ENCODE assay signal across 8 cellular contexts in genomic region chr17:17354560-17355357, GRCh38. TPM values are rescaled to one million over a fixed set of nuclear protein-coding genes. Genes with fewer than 3 reads are reported as not detected.
DNase-seq lines count a peak whose midpoint lies in the region; ATAC-seq, FAIRE-seq and TF ChIP-seq lines count a peak whose summit lies in the region.

No MANE protein-coding gene starts in this region.

- H3K27ac Mint-ChIP-seq in activated T-helper 2 cell treated with anti-CD3 and anti-CD28 coated beads, Interferon-gamma antibody, Interleukin-2, Interleukin-4, amounts not matched to agents 10 μg/mL and 5 μg/mL and 100 μg/mL, durations not matched to agents 14 hours and 24 hours and 36 hours, result no peak overlapping the region

- peak overlapping the region; percentile 18; the same call in 1 of the 2 replicates for H2AFZ ChIP-seq in Loucy (ENCODE audit: low read length)

- H3K79me2 ChIP-seq in Loucy (ENCODE audit: insufficient read depth, low read length), result no peaks in the 10 kb centered on the region

- H3K9me2 ChIP-seq in Loucy (replicated peaks; ENCODE audit: low read depth, low read length), result no peaks in the 10 kb centered on the region

- no peak overlapping the region for H3K27ac ChIP-seq in tibial artery

- no peaks in the 10 kb centered on the region for H3K4me1 Mint-ChIP-seq in activated T-helper 2 cell treated with anti-CD3 and anti-CD28 coated beads, Interferon-gamma antibody, Interleukin-2, Interleukin-4, amounts not matched to agents 10 μg/mL and 5 μg/mL and 100 μg/mL, durations not matched to agents 14 hours and 24 hours and 36 hours (ENCODE audit: low read depth)

- H3K4me2 ChIP-seq in Loucy (ENCODE audit: low read depth, low read length, poor library complexity, severe bottlenecking), result no peak overlapping the region

- no peaks in the 10 kb centered on the region for H3K36me3 ChIP-seq in Loucy (ENCODE audit: insufficient read depth, low read length)
- no peaks in the 10 kb centered on the region for H3K36me3 ChIP-seq in tibial artery

- TF ChIP-seq CTCF in D721Med (IDR thresholded peaks at IDR 0.05; ENCODE audit: insufficient read depth, missing control alignments), result peak; percentile 55
- peak; percentile 88 for TF ChIP-seq CTCF in Loucy (conservative IDR thresholded peaks at IDR 0.05; ENCODE audit: low read length)
- TF ChIP-seq CTCF in foreskin fibroblast (IDR thresholded peaks at IDR 0.05; ENCODE audit: low read depth, low read length), result peak; percentile 74
- peak in 2 of 3 donors; percentile 69 to 80 for TF ChIP-seq CTCF in omental fat pad (IDR thresholded peaks at IDR 0.05)
- TF ChIP-seq CTCF in tibial artery (IDR thresholded peaks at IDR 0.05), result peak; percentile 89 to 92

- peaks cover 9% of the 10 kb centered on the region for H3K4me1 ChIP-seq in Loucy (ENCODE audit: insufficient read depth, low read length, poor library complexity, severe bottlenecking)
- peaks cover 0 to 13% (median 5%) of the 10 kb centered on the region in 4 donors for H3K4me1 ChIP-seq in tibial artery

- H3K9me3 ChIP-seq in Loucy (ENCODE audit: insufficient read depth, low read depth, low read length) (peaks cover 2% of the 10 kb centered on the region; the same call in 1 of the 2 replicates), tibial artery (peaks cover 0 to 4% (median 0%) of the 10 kb centered on the region in 3 donors)

- ATAC-seq in omental fat pad (ENCODE audit: low FRiP score), result no peak

- intact Hi-C loops in activated T-helper 2 cell treated with anti-CD3 and anti-CD28 coated beads, Interferon-gamma antibody, Interleukin-2, Interleukin-4, amounts not matched to agents 10 μg/mL and 5 μg/mL and 100 μg/mL, durations not matched to agents 14 hours and 24 hours and 36 hours (cut with micrococcal nuclease), result loop anchor here (1.0 kb wide), 1 partner anchor 142 kb away; the partner anchor contains the start of gene RASD1
- intact Hi-C loops in tibial artery (cut with DNase I; ENCODE audit: low total_unique reads), result loop anchor here (2.0 kb wide), 1 partner anchor 290 kb away; no protein-coding TSS in a partner anchor

- no peak overlapping the region for H3K9ac ChIP-seq in Loucy (ENCODE audit: low read depth, low read length, poor library complexity, severe bottlenecking)

- peaks cover 2% of the 10 kb centered on the region for H3K9me3 Mint-ChIP-seq in activated T-helper 2 cell treated with anti-CD3 and anti-CD28 coated beads, Interferon-gamma antibody, Interleukin-2, Interleukin-4, amounts not matched to agents 10 μg/mL and 5 μg/mL and 100 μg/mL, durations not matched to agents 14 hours and 24 hours and 36 hours

- peak; percentile 87 for DNase-seq in D721Med (ENCODE audit: insufficient read length, low spot score)
- peak; percentile 96 to 98 for DNase-seq in SHP77 (lab: John Stamatoyannopoulos, UW)
- peak; percentile 59 for DNase-seq in activated T-helper 2 cell treated with anti-CD3 and anti-CD28 coated beads, Interferon-gamma antibody, Interleukin-2, Interleukin-4, amounts not matched to agents 10 μg/mL and 5 μg/mL and 100 μg/mL, durations not matched to agents 14 hours and 24 hours and 36 hours (ENCODE audit: low spot score)
- peak; percentile 36 to 82 for DNase-seq in foreskin fibroblast
- peak; percentile 43 for DNase-seq in omental fat pad (ENCODE audit: low spot score)
- peak; percentile 58 to 75 for DNase-seq in tibial artery
- DNase-seq in GF-D8 (lab: John Stamatoyannopoulos, UW), result no peak

- H3K27me3 Mint-ChIP-seq in activated T-helper 2 cell treated with anti-CD3 and anti-CD28 coated beads, Interferon-gamma antibody, Interleukin-2, Interleukin-4, amounts not matched to agents 10 μg/mL and 5 μg/mL and 100 μg/mL, durations not matched to agents 14 hours and 24 hours and 36 hours (ENCODE audit: low read depth), result peaks cover 13% of the 10 kb centered on the region

- H3F3A ChIP-seq in Loucy (ENCODE audit: low read depth), result no peaks in the 10 kb centered on the region

- H3K4me3 ChIP-seq in Loucy (ENCODE audit: low read length, poor library complexity, severe bottlenecking) (no peak overlapping the region), foreskin fibroblast (ENCODE audit: low read depth in 1 of 2, low read length in 2 of 2) (no peak overlapping the region), tibial artery (no peak overlapping the region)

- H3K27me3 ChIP-seq in Loucy (ENCODE audit: insufficient read depth, low read length, poor library complexity, severe bottlenecking), result no peaks in the 10 kb centered on the region
- peaks cover 0 to 6% of the 10 kb centered on the region in 2 donors for H3K27me3 ChIP-seq in tibial artery

- no peak overlapping the region for H3K4me3 Mint-ChIP-seq in activated T-helper 2 cell treated with anti-CD3 and anti-CD28 coated beads, Interferon-gamma antibody, Interleukin-2, Interleukin-4, amounts not matched to agents 10 μg/mL and 5 μg/mL and 100 μg/mL, durations not matched to agents 14 hours and 24 hours and 36 hours (ENCODE audit: low read depth)

- no peaks in the 10 kb centered on the region for H4K20me1 ChIP-seq in Loucy (ENCODE audit: insufficient read depth, low read length, poor library complexity, severe bottlenecking)

- FAIRE-seq in D721Med (lab: Jason Lieb, UNC), result no peak

- no peaks in the 10 kb centered on the region for H3K36me3 Mint-ChIP-seq in activated T-helper 2 cell treated with anti-CD3 and anti-CD28 coated beads, Interferon-gamma antibody, Interleukin-2, Interleukin-4, amounts not matched to agents 10 μg/mL and 5 μg/mL and 100 μg/mL, durations not matched to agents 14 hours and 24 hours and 36 hours (ENCODE audit: low read depth)

RNA-seq across cellular contexts. Expression of gene NT5M, which starts 51.6 kb away (rescaled TPM):
- total RNA-seq in activated T-helper 2 cell treated with anti-CD3 and anti-CD28 coated beads, Interferon-gamma antibody, Interleukin-2, Interleukin-4, amounts not matched to agents 10 μg/mL and 5 μg/mL and 100 μg/mL, durations not matched to agents 14 hours and 24 hours and 36 hours, result 8.1 and 9.5 TPM in 2 replicates
- total RNA-seq in omental fat pad, result 1 to 10 TPM; 1.3 to 3.5 (median 2.3) TPM
